Comparison of ENCODE assay signal across 34 cellular contexts in the genomic region with DNA sequence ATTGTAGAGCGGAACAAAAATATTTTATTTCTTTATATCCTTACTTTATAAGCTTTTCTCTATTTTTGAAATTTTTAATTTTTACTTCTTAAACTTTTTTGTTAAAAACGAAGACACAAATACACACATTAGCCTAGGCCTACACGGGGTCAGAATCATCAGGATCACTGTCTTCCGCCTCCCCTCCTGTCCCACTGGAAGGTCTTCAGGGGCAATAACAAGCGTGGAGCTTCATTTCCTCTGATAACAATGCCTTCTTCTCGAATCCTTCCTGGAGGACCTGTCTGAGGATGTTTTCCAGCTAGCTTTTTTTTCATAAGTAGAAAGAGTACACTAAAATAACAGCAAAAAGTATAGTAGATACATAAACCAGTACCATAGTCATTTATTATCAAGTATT.
DNase-seq lines count a peak whose midpoint lies in the region; ATAC-seq, FAIRE-seq and TF ChIP-seq lines count a peak whose summit lies in the region.
"Had no signal": no experiment of that assay in that cellular context is flagged by ENCODE, and none has a peak within 500 bp of the region (broad histone marks: within the 10 kb centered on the region; RNA-seq: fewer than 3 reads in every experiment).

No MANE protein-coding gene starts in this region.

- TF ChIP-seq CTCF in liver (IDR thresholded peaks at IDR 0.05; ENCODE audit: low read depth, low read length, missing input control) (no peak), HepG2 (CRISPR knock-in tag; IDR thresholded peaks at IDR 0.05) (no peak), endothelial cell (IDR thresholded peaks at IDR 0.05; ENCODE audit: unreplicated experiment) (no peak), esophagus muscularis mucosa (IDR thresholded peaks at IDR 0.05) (no peak)

- H3K79me2 ChIP-seq in HepG2 (ENCODE audit: insufficient read depth, low read length), result no peaks in the 10 kb centered on the region

- no peaks in the 10 kb centered on the region for H3K36me3 Mint-ChIP-seq in endothelial cell (ENCODE audit: low read depth, unreplicated experiment)
- H3K36me3 Mint-ChIP-seq in stimulated activated naive B cell treated with anti-CD40 and anti-IgM and Interleukin-4, amounts not matched to agents 10 μg/mL and 1 μg/mL and 100 μg/mL, for 72 hours, result no peaks in the 10 kb centered on the region
- H3K36me3 Mint-ChIP-seq: CD14-positive monocyte; CD4-positive, alpha-beta memory T cell; CD4-positive, CD25-positive, alpha-beta regulatory T cell; CD8-positive, alpha-beta memory T cell; CD8-positive, alpha-beta T cell had no signal

- H3K4me1 ChIP-seq in liver (ENCODE audit: control insufficient read depth in 4 of 4, insufficient read depth in 4 of 4, low read length in 3 of 4), result peaks cover 0 to 1% (median 0%) of the 10 kb centered on the region in 4 donors
- H3K4me1 ChIP-seq in HepG2 (ENCODE audit: insufficient read depth, low read length), result no peaks in the 10 kb centered on the region
- peaks cover 0 to 9% (median 2%) of the 10 kb centered on the region in 4 donors for H3K4me1 ChIP-seq in esophagus muscularis mucosa
- H3K4me1 ChIP-seq: A549, Caco-2 had no signal

- H3K4me2 ChIP-seq in HepG2 (ENCODE audit: low read depth, low read length), result no peak overlapping the region
- H3K4me2 ChIP-seq: A549; BLaER1; BLaER1 treated with 17β-estradiol and CSF1 and Interleukin-3, amounts not matched to agents 10 nM and 100 nM had no signal

- no peak for TF ChIP-seq POLR2A in HepG2 (IDR thresholded peaks at IDR 0.05; ENCODE audit: insufficient read depth in 1 of 2, low read depth in 2 of 2, low read length in 2 of 2)
- no peak for TF ChIP-seq POLR2A in esophagus muscularis mucosa (IDR thresholded peaks at IDR 0.05; ENCODE audit: low read depth)

- TF ChIP-seq RAD21 in liver (IDR thresholded peaks at IDR 0.05) (no peak), HepG2 (CRISPR knock-in tag; IDR thresholded peaks at IDR 0.05) (no peak)

- CTCF ChIA-PET in HepG2 (lab: Yijun Ruan, JAX; ENCODE audit: low intra/inter-chr PET ratio, low total read pairs), result no interaction called here

- H3K4me1 Mint-ChIP-seq in endothelial cell (ENCODE audit: unreplicated experiment), result peaks cover 3% of the 10 kb centered on the region
- H3K4me1 Mint-ChIP-seq in stimulated activated naive B cell treated with anti-CD40 and anti-IgM and Interleukin-4, amounts not matched to agents 10 μg/mL and 1 μg/mL and 100 μg/mL, for 72 hours, result no peaks in the 10 kb centered on the region
- H3K4me1 Mint-ChIP-seq: B cell; CD4-positive, alpha-beta memory T cell; CD4-positive, CD25-positive, alpha-beta regulatory T cell; CD8-positive, alpha-beta memory T cell had no signal

- no peaks in the 10 kb centered on the region for H3K9me3 Mint-ChIP-seq in endothelial cell (ENCODE audit: unreplicated experiment)
- no peaks in the 10 kb centered on the region for H3K9me3 Mint-ChIP-seq in stimulated activated naive B cell treated with anti-CD40 and anti-IgM and Interleukin-4, amounts not matched to agents 10 μg/mL and 1 μg/mL and 100 μg/mL, for 72 hours
- H3K9me3 Mint-ChIP-seq: CD4-positive, alpha-beta T cell; CD4-positive, CD25-positive, alpha-beta regulatory T cell; CD8-positive, alpha-beta memory T cell; CD8-positive, alpha-beta T cell had no signal

- H3K4me3 ChIP-seq in liver (ENCODE audit: low read depth in 1 of 3, low read length in 3 of 3), result no peak overlapping the region
- no peak overlapping the region for H3K4me3 ChIP-seq in HepG2 (replicated peaks in 1 of 3; ENCODE audit: insufficient read depth in 1 of 3, low read depth in 2 of 3, low read length in 3 of 3)
- no peak overlapping the region for H3K4me3 ChIP-seq in esophagus muscularis mucosa
- H3K4me3 ChIP-seq: A549; BLaER1; BLaER1 treated with 17β-estradiol and CSF1 and Interleukin-3, amounts not matched to agents 10 nM and 100 nM had no signal

- peak overlapping the region; percentile 72 for H3K27ac Mint-ChIP-seq in endothelial cell (ENCODE audit: unreplicated experiment)
- no peak overlapping the region for H3K27ac Mint-ChIP-seq in stimulated activated naive B cell treated with anti-CD40 and anti-IgM and Interleukin-4, amounts not matched to agents 10 μg/mL and 1 μg/mL and 100 μg/mL, for 72 hours
- H3K27ac Mint-ChIP-seq: B cell; CD14-positive monocyte; CD4-positive, alpha-beta memory T cell; CD4-positive, alpha-beta T cell; CD4-positive, CD25-positive, alpha-beta regulatory T cell; CD8-positive, alpha-beta memory T cell; CD8-positive, alpha-beta T cell had no signal

- TF ChIP-seq EP300 in HepG2 (IDR thresholded peaks at IDR 0.05; ENCODE audit: low read depth in 2 of 2, low read length in 2 of 2), result no peak
- no peak for TF ChIP-seq EP300 in HepG2 (CRISPR knock-in tag; IDR thresholded peaks at IDR 0.05; ENCODE audit: borderline replicate concordance)
- no peak for TF ChIP-seq EP300 in esophagus muscularis mucosa (IDR thresholded peaks at IDR 0.05)

- intact Hi-C loops in HepG2 (cut with micrococcal nuclease; ENCODE audit: unreplicated experiment), result no loop called here
- intact Hi-C loops in esophagus muscularis mucosa (cut with DNase I), result no loop called here

- H3K27ac ChIP-seq in liver (ENCODE audit: low read depth in 1 of 2, low read length in 2 of 2), result no peak overlapping the region
- no peak overlapping the region for H3K27ac ChIP-seq in HepG2 (ENCODE audit: extremely low read length, insufficient read depth, low read length)
- H3K27ac ChIP-seq in esophagus muscularis mucosa (replicated peaks in 1 of 4), result no peak overlapping the region
- H3K27ac ChIP-seq: 22Rv1; A549; BLaER1; BLaER1 treated with 17β-estradiol and CSF1 and Interleukin-3, amounts not matched to agents 10 nM and 100 nM; C4-2B had no signal

- H3K4me3 Mint-ChIP-seq in endothelial cell (ENCODE audit: unreplicated experiment), result no peak overlapping the region
- H3K4me3 Mint-ChIP-seq in stimulated activated naive B cell treated with anti-CD40 and anti-IgM and Interleukin-4, amounts not matched to agents 10 μg/mL and 1 μg/mL and 100 μg/mL, for 72 hours, result no peak overlapping the region
- H3K4me3 Mint-ChIP-seq: B cell; CD14-positive monocyte; CD4-positive, alpha-beta memory T cell; CD4-positive, alpha-beta T cell; CD4-positive, CD25-positive, alpha-beta regulatory T cell; CD8-positive, alpha-beta memory T cell; CD8-positive, alpha-beta T cell had no signal

- H3K27me3 Mint-ChIP-seq in endothelial cell (ENCODE audit: unreplicated experiment), result peaks cover 4% of the 10 kb centered on the region
- H3K27me3 Mint-ChIP-seq in stimulated activated naive B cell treated with anti-CD40 and anti-IgM and Interleukin-4, amounts not matched to agents 10 μg/mL and 1 μg/mL and 100 μg/mL, for 72 hours, result no peaks in the 10 kb centered on the region
- H3K27me3 Mint-ChIP-seq: B cell; CD4-positive, alpha-beta T cell had no signal

- no peak overlapping the region for H2AFZ ChIP-seq in HepG2 (ENCODE audit: low read length)

- no peak for ATAC-seq in HepG2
- ATAC-seq in stimulated activated naive B cell treated with anti-CD40 and anti-IgM and Interleukin-4, amounts not matched to agents 10 μg/mL and 1 μg/mL and 100 μg/mL, for 72 hours (replicated peaks), result no peak
- ATAC-seq: A549; CD8-positive, alpha-beta T cell had no signal

- H3K27me3 ChIP-seq in liver (ENCODE audit: control insufficient read depth in 4 of 4, insufficient read depth in 4 of 4, low read length in 3 of 4) (no peaks in the 10 kb centered on the region), HepG2 (ENCODE audit: control insufficient read depth in 1 of 2, insufficient read depth in 2 of 2, low read length in 2 of 2) (no peaks in the 10 kb centered on the region; a peak in 1 of 5 replicates), esophagus muscularis mucosa (no peaks in the 10 kb centered on the region)
- H3K27me3 ChIP-seq: BE2C; BLaER1; BLaER1 treated with 17β-estradiol and CSF1 and Interleukin-3, amounts not matched to agents 10 nM and 100 nM had no signal

- in situ Hi-C loops in HepG2 (cut with HindIII; ENCODE audit: extremely low pct_ligation_motif_present, low pct_unique_long_range_greater_than_20kb), result no loop called here

- H3K9ac ChIP-seq in liver (ENCODE audit: low read depth in 1 of 2, low read length in 2 of 2) (no peak overlapping the region), HepG2 (ENCODE audit: insufficient read depth, low read depth, low read length) (no peak overlapping the region)
- H3K9ac ChIP-seq: BLaER1; BLaER1 treated with 17β-estradiol and CSF1 and Interleukin-3, amounts not matched to agents 10 nM and 100 nM had no signal

- POLR2A ChIA-PET in HepG2 (lab: Yijun Ruan, JAX), result no interaction called here

- no peak for DNase-seq in HepG2 (ENCODE audit: low spot score)
- DNase-seq in endothelial cell (ENCODE audit: low spot score), result no peak
- peak; percentile 37 for DNase-seq in esophagus muscularis mucosa (ENCODE audit: extremely low spot score)
- no peak for DNase-seq in stimulated activated naive B cell treated with anti-CD40 and anti-IgM and Interleukin-4, amounts not matched to agents 10 μg/mL and 1 μg/mL and 100 μg/mL, for 72 hours
- DNase-seq in NCI-H446 treated with DMSO at 0.1 percent for 48 hours (lab: John Stamatoyannopoulos, UW), result no peak
- DNase-seq: 8988T; ACHN; AML-193; BE2C; C1 segment of cervical spinal cord; Caco-2; Calu3; CD4-positive, alpha-beta memory T cell; CD4-positive, alpha-beta T cell; CD4-positive, CD25-positive, alpha-beta regulatory T cell; CD8-positive, alpha-beta memory T cell; CD8-positive, alpha-beta T cell; COR-L47; DMS 273 treated with DMSO at 0.1 percent for 48 hours; DMS153; DMS53; DMS79; DMS79 treated with DMSO at 0.1 percent for 48 hours; DND-41; EL had no signal

- H3K36me3 ChIP-seq in liver (ENCODE audit: control insufficient read depth in 4 of 4, insufficient read depth in 3 of 4, low read depth in 1 of 4, low read length in 3 of 4) (no peaks in the 10 kb centered on the region), HepG2 (replicated peaks in 1 of 2; ENCODE audit: control insufficient read depth in 1 of 2, insufficient read depth in 2 of 2, low read length in 2 of 2) (no peaks in the 10 kb centered on the region), esophagus muscularis mucosa (no peaks in the 10 kb centered on the region)
- H3K36me3 ChIP-seq: BE2C; BLaER1; BLaER1 treated with 17β-estradiol and CSF1 and Interleukin-3, amounts not matched to agents 10 nM and 100 nM had no signal

- no TSS peak for BruUV-seq in HepG2 (replicated peaks; lab: Mats Ljungman, UMichigan)

- H3K9me3 ChIP-seq in liver (ENCODE audit: control insufficient read depth in 4 of 4, low read length in 3 of 4) (no peaks in the 10 kb centered on the region), HepG2 (ENCODE audit: low read length) (no peaks in the 10 kb centered on the region), esophagus muscularis mucosa (no peaks in the 10 kb centered on the region)
- H3K9me3 ChIP-seq: A549, BE2C, Caco-2 had no signal

- no peaks in the 10 kb centered on the region for H4K20me1 ChIP-seq in HepG2 (ENCODE audit: insufficient read depth, low read length)
- H4K20me1 ChIP-seq: BLaER1; BLaER1 treated with 17β-estradiol and CSF1 and Interleukin-3, amounts not matched to agents 10 nM and 100 nM had no signal

- WGBS in liver, result 80% methylated on average over 6 of the region's 6 CpGs
- WGBS in HepG2 (ENCODE audit: low lambda C conversion rate), result 32% methylated on average over 6 of the region's 6 CpGs
- WGBS in esophagus muscularis mucosa, result 77% methylated on average over 6 of the region's 6 CpGs

- no peak for FAIRE-seq in HepG2 (lab: Jason Lieb, UNC)
- FAIRE-seq: A549, D721Med had no signal

TF ChIP-seq in liver, 16 proteins besides CTCF, POLR2A, EP300 and RAD21 (continues in another document):
- peak; percentile 53 for TF ChIP-seq NR2F2 (IDR thresholded peaks at IDR 0.05)
